ENCODE assay signal across 8 cellular contexts in genomic region chr17:20651022-20651421, GRCh38.
A peak's percentile ranks its signal among the peaks of the same experiment; 100 is the strongest.
DNase-seq lines count a peak whose midpoint lies in the region; ATAC-seq lines count a peak whose summit lies in the region.
"Not testable (repeated sequence)": the region's sequence is repeated elsewhere in the genome, so short reads cannot be mapped to it uniquely, and the experiment has no call there.

No MANE protein-coding gene starts in this region.

- not testable (repeated sequence) for H3K36me3 Mint-ChIP-seq in T-cell; activated CD4-positive, alpha-beta T cell treated with anti-CD3 and anti-CD28 coated beads, Interleukin-2, amount 10 ng/mL, durations not matched to agents 7 days and 5 days (ENCODE audit: low read depth); activated naive CD8-positive, alpha-beta T cell treated with anti-CD3 and anti-CD28 coated beads, Interleukin-2, amount 10 ng/mL, durations not matched to agents 7 days and 5 days; stimulated activated effector memory CD8-positive, alpha-beta T cell treated with anti-CD3 and anti-CD28 coated beads, Interleukin-12 subunit alpha, Interleukin-12 subunit beta, amount 100 ng/mL, for 72 hours

- not testable (repeated sequence) for H3K4me3 Mint-ChIP-seq in T-cell; activated CD4-positive, alpha-beta T cell treated with anti-CD3 and anti-CD28 coated beads, Interleukin-2, amount 10 ng/mL, durations not matched to agents 7 days and 5 days; stimulated activated effector memory CD8-positive, alpha-beta T cell treated with anti-CD3 and anti-CD28 coated beads, Interleukin-12 subunit alpha, Interleukin-12 subunit beta, amount 100 ng/mL, for 72 hours
- H3K4me3 Mint-ChIP-seq in activated naive CD8-positive, alpha-beta T cell treated with anti-CD3 and anti-CD28 coated beads, Interleukin-2, amount 10 ng/mL, durations not matched to agents 7 days and 5 days, result peak overlapping the region; percentile 37

- not testable (repeated sequence) for H3K27ac Mint-ChIP-seq in T-cell; stimulated activated effector memory CD8-positive, alpha-beta T cell treated with anti-CD3 and anti-CD28 coated beads, Interleukin-12 subunit alpha, Interleukin-12 subunit beta, amount 100 ng/mL, for 72 hours
- H3K27ac Mint-ChIP-seq in activated CD4-positive, alpha-beta T cell treated with anti-CD3 and anti-CD28 coated beads, Interleukin-2, amount 10 ng/mL, durations not matched to agents 7 days and 5 days, result peak overlapping the region; percentile 92
- H3K27ac Mint-ChIP-seq in activated naive CD8-positive, alpha-beta T cell treated with anti-CD3 and anti-CD28 coated beads, Interleukin-2, amount 10 ng/mL, durations not matched to agents 7 days and 5 days, result peak overlapping the region; percentile 83

- ATAC-seq in GM18502 (IDR thresholded peaks at IDR 0.05; ENCODE audit: poor library complexity, unreplicated experiment) (peak; percentile 39), HG02885 (IDR thresholded peaks at IDR 0.05; ENCODE audit: poor library complexity, unreplicated experiment) (peak; percentile 38), T-cell (replicated peaks in 1 of 4) (peak in 3 of 4 experiments; percentile 40 to 61 (median 52))
- peak; percentile 82 for ATAC-seq in activated naive CD8-positive, alpha-beta T cell treated with anti-CD3 and anti-CD28 coated beads, Interleukin-2, amount 10 ng/mL, durations not matched to agents 7 days and 5 days (ENCODE audit: low read depth)
- ATAC-seq in stimulated activated effector memory CD8-positive, alpha-beta T cell treated with anti-CD3 and anti-CD28 coated beads, Interleukin-12 subunit alpha, Interleukin-12 subunit beta, amount 100 ng/mL, for 72 hours, result peak; percentile 53

- H3K4me1 Mint-ChIP-seq in T-cell, result peaks cover 5 to 11% (median 10%) of the 10 kb centered on the region in 3 donors
- peaks cover 37% of the 10 kb centered on the region for H3K4me1 Mint-ChIP-seq in activated CD4-positive, alpha-beta T cell treated with anti-CD3 and anti-CD28 coated beads, Interleukin-2, amount 10 ng/mL, durations not matched to agents 7 days and 5 days
- H3K4me1 Mint-ChIP-seq in activated naive CD8-positive, alpha-beta T cell treated with anti-CD3 and anti-CD28 coated beads, Interleukin-2, amount 10 ng/mL, durations not matched to agents 7 days and 5 days, result peaks cover 26% of the 10 kb centered on the region
- not testable (repeated sequence) for H3K4me1 Mint-ChIP-seq in stimulated activated effector memory CD8-positive, alpha-beta T cell treated with anti-CD3 and anti-CD28 coated beads, Interleukin-12 subunit alpha, Interleukin-12 subunit beta, amount 100 ng/mL, for 72 hours

- not testable (repeated sequence) for H3K27me3 Mint-ChIP-seq in T-cell; activated CD4-positive, alpha-beta T cell treated with anti-CD3 and anti-CD28 coated beads, Interleukin-2, amount 10 ng/mL, durations not matched to agents 7 days and 5 days; activated naive CD8-positive, alpha-beta T cell treated with anti-CD3 and anti-CD28 coated beads, Interleukin-2, amount 10 ng/mL, durations not matched to agents 7 days and 5 days

- CTCF ChIA-PET in T-cell (lab: Charles Lee); activated CD4-positive, alpha-beta T cell treated with anti-CD3 and anti-CD28 coated beads, Interleukin-2, amount 10 ng/mL, durations not matched to agents 7 days and 5 days (lab: Charles Lee): not testable (repeated sequence)

- DNase-seq in AML-193 (lab: John Stamatoyannopoulos, UW) (peak; percentile 34 to 36), NOMO-1 (lab: John Stamatoyannopoulos, UW; ENCODE audit: unreplicated experiment in 2 of 2) (peak; percentile 8 to 60)
- not testable (repeated sequence) for DNase-seq in T-cell; activated naive CD8-positive, alpha-beta T cell treated with anti-CD3 and anti-CD28 coated beads, Interleukin-2, amount 10 ng/mL, durations not matched to agents 7 days and 5 days; stimulated activated effector memory CD8-positive, alpha-beta T cell treated with anti-CD3 and anti-CD28 coated beads, Interleukin-12 subunit alpha, Interleukin-12 subunit beta, amount 100 ng/mL, for 72 hours (ENCODE audit: low spot score in 2 of 2)
- DNase-seq in activated CD4-positive, alpha-beta T cell treated with anti-CD3 and anti-CD28 coated beads, Interleukin-2, amount 10 ng/mL, durations not matched to agents 7 days and 5 days, result peak; percentile 29

- POLR2A ChIA-PET in T-cell (lab: Charles Lee); activated CD4-positive, alpha-beta T cell treated with anti-CD3 and anti-CD28 coated beads, Interleukin-2, amount 10 ng/mL, durations not matched to agents 7 days and 5 days (lab: Charles Lee); activated naive CD8-positive, alpha-beta T cell treated with anti-CD3 and anti-CD28 coated beads, Interleukin-2, amount 10 ng/mL, durations not matched to agents 7 days and 5 days (lab: Charles Lee): not testable (repeated sequence)

- H3K9me3 Mint-ChIP-seq in T-cell; activated CD4-positive, alpha-beta T cell treated with anti-CD3 and anti-CD28 coated beads, Interleukin-2, amount 10 ng/mL, durations not matched to agents 7 days and 5 days; activated naive CD8-positive, alpha-beta T cell treated with anti-CD3 and anti-CD28 coated beads, Interleukin-2, amount 10 ng/mL, durations not matched to agents 7 days and 5 days; stimulated activated effector memory CD8-positive, alpha-beta T cell treated with anti-CD3 and anti-CD28 coated beads, Interleukin-12 subunit alpha, Interleukin-12 subunit beta, amount 100 ng/mL, for 72 hours: not testable (repeated sequence)
